7 cellular contexts compared by ENCODE assay signal in the genomic region with DNA sequence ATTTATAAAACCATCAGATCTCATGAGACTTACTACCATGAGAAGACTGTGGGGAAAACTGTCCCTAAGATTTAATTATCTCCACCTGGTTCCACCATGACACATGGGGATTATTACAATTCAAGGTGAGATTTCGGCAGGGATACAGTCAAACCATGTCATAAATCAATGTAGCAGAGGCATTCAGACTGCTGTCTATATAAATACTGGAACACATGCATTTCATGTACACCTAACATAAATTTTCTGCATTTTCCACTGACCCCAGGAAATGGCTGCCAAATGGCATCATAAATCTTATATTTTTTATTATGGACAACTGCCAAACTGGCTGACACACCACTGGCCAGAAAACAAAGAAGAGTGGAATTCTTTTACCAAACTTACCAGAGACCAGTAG.
"Had no signal": no experiment of that assay in that cellular context is flagged by ENCODE, and none has a peak within 500 bp of the region (broad histone marks: within the 10 kb centered on the region; RNA-seq: fewer than 3 reads in every experiment).

No MANE protein-coding gene starts in this region.

- ATAC-seq: GM23338, HCT116, HepG2, K562 had no signal

- H3K27me3 Mint-ChIP-seq: IgD-negative memory B cell had no signal

- H3K4me1 Mint-ChIP-seq: GM23338, H9, IgD-negative memory B cell had no signal

- DNase-seq: H9, KG1 had no signal

- H3K4me3 ChIP-seq: GM23338, K562 had no signal

- H3K36me3 Mint-ChIP-seq: IgD-negative memory B cell had no signal

- H3K4me3 Mint-ChIP-seq: GM23338, H9, IgD-negative memory B cell had no signal
